8 cellular contexts compared by ENCODE assay signal in the genomic region with DNA sequence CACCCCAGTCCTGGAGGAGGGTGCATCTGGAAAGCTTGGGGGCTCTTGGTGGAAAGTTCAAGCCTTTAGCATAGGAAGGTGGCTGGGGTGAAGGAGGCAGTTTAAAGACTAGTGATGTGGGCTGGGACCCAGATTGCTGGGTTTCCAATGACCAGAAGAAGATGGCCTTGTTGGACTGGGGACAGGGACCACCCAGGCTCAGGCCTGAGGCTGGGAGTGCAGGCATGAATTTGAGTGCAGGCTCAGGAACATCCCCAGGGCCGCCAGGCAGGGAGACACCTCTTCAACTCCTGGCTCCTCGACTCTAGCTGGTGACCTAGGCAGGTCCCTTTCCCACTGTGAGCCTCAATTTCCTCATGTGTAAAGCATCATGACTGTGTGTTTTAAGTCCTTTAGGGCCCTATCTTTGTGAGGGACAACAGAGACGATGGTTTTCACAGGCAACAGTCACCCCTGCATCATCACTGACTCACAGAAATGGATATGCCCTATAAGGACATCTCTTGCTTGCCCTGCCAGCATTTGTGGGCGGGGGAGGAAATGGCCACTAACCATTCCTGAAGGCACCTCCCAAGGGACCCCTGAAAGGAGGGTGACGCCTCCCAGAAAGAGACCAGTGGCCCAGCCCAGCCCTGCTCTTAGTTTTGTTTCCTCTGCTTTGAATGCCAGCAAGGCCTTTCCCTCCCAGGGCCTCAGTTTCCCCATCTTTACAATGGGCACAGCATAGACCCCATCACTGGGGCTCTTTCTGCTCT. TPM values are rescaled to one million over a fixed set of nuclear protein-coding genes. Genes with fewer than 3 reads are reported as not detected.
DNase-seq lines count a peak whose midpoint lies in the region; ATAC-seq and TF ChIP-seq lines count a peak whose summit lies in the region.

No MANE protein-coding gene starts in this region.

- H3K4me3 ChIP-seq in CD8-positive, alpha-beta T cell (ENCODE audit: low read depth, low read length): peak overlapping the region; percentile 18

- peak overlapping the region; percentile 71 for H3K4me3 Mint-ChIP-seq in CD8-positive, alpha-beta T cell
- H3K4me3 Mint-ChIP-seq in T-cell: peak overlapping the region; percentile 64 to 99 (median 71)
- H3K4me3 Mint-ChIP-seq in dendritic cell treated with granulocyte-macrophage colony-stimulating factor and Interleukin-4, amounts not matched to agents 40 ng/mL and 50 ng/mL, for 4 days: no peak overlapping the region
- no peak overlapping the region for H3K4me3 Mint-ChIP-seq in mesothelial cell of epicardium

- peak; percentile 65 for ATAC-seq in CD8-positive, alpha-beta T cell
- ATAC-seq in T-cell (replicated peaks in 1 of 4): peak; percentile 9 to 62 (median 25)
- peak; percentile 46 for ATAC-seq in omental fat pad (ENCODE audit: low FRiP score)
- ATAC-seq in HG02970 (IDR thresholded peaks at IDR 0.05; ENCODE audit: low FRiP score, unreplicated experiment): no peak
- ATAC-seq in left lobe of liver: no peak

- POLR2A ChIA-PET in CD8-positive, alpha-beta T cell (lab: Charles Lee): interaction anchor here (1.0 to 2.0 kb wide), 6 partner anchors 10 to 46 kb away, joined by 4 to 16 read pairs (median 4); a partner anchor contains a TSS
- POLR2A ChIA-PET in T-cell (lab: Charles Lee): no interaction called here

- H3K36me3 Mint-ChIP-seq in CD8-positive, alpha-beta T cell: peaks cover 71% of the 10 kb centered on the region
- H3K36me3 Mint-ChIP-seq in T-cell (peaks cover 40% of the 10 kb centered on the region), mesothelial cell of epicardium (no peaks in the 10 kb centered on the region)
- H3K36me3 Mint-ChIP-seq in dendritic cell treated with granulocyte-macrophage colony-stimulating factor and Interleukin-4, amounts not matched to agents 40 ng/mL and 50 ng/mL, for 4 days (ENCODE audit: low read depth): peaks cover 24% of the 10 kb centered on the region

- no peaks in the 10 kb centered on the region for H3K9me3 Mint-ChIP-seq in CD8-positive, alpha-beta T cell
- no peaks in the 10 kb centered on the region for H3K9me3 Mint-ChIP-seq in T-cell
- no peaks in the 10 kb centered on the region for H3K9me3 Mint-ChIP-seq in dendritic cell treated with granulocyte-macrophage colony-stimulating factor and Interleukin-4, amounts not matched to agents 40 ng/mL and 50 ng/mL, for 4 days
- no peaks in the 10 kb centered on the region for H3K9me3 Mint-ChIP-seq in mesothelial cell of epicardium

- peak in 2 of 7 experiments; percentile 65 to 69 for DNase-seq in CD8-positive, alpha-beta T cell
- DNase-seq in H4 (ENCODE audit: low spot score) (peak; percentile 62), T-cell (peak in 2 of 34 experiments; percentile 41 to 52), omental fat pad (ENCODE audit: low spot score) (no peak), mesothelial cell of epicardium (ENCODE audit: low spot score in 2 of 2, unreplicated experiment in 2 of 2) (no peak), left lobe of liver (ENCODE audit: low spot score) (no peak)

- intact Hi-C loops in CD8-positive, alpha-beta T cell (cut with DNase I, micrococcal nuclease): loop anchor here (1.0 kb wide), 1 partner anchor 11 kb away; a partner anchor contains a TSS
- intact Hi-C loops in dendritic cell treated with granulocyte-macrophage colony-stimulating factor and Interleukin-4, amounts not matched to agents 40 ng/mL and 50 ng/mL, for 4 days (cut with micrococcal nuclease): no loop called here

- peak overlapping the region; percentile 58 for H3K27ac ChIP-seq in CD8-positive, alpha-beta T cell (ENCODE audit: low read depth, low read length)

- no peaks in the 10 kb centered on the region for H3K27me3 ChIP-seq in CD8-positive, alpha-beta T cell (ENCODE audit: insufficient read depth, low read length)

- peak overlapping the region; percentile 96 for H3K27ac Mint-ChIP-seq in CD8-positive, alpha-beta T cell
- H3K27ac Mint-ChIP-seq in T-cell (peak overlapping the region; percentile 94 to 96), mesothelial cell of epicardium (no peak overlapping the region)
- H3K27ac Mint-ChIP-seq in dendritic cell treated with granulocyte-macrophage colony-stimulating factor and Interleukin-4, amounts not matched to agents 40 ng/mL and 50 ng/mL, for 4 days: peak overlapping the region; percentile 55

- peaks cover 8% of the 10 kb centered on the region for H3K36me3 ChIP-seq in CD8-positive, alpha-beta T cell (ENCODE audit: insufficient read depth, low read length)

- no peak for TF ChIP-seq CTCF in CD8-positive, alpha-beta T cell (IDR thresholded peaks at IDR 0.05)
- TF ChIP-seq CTCF in omental fat pad (IDR thresholded peaks at IDR 0.05) (no peak), mesothelial cell of epicardium (IDR thresholded peaks at IDR 0.05; ENCODE audit: unreplicated experiment) (no peak)

- CTCF ChIA-PET in CD8-positive, alpha-beta T cell (lab: Charles Lee): interaction anchor here (1.2 to 1.8 kb wide), 5 partner anchors 11 to 45 kb away, joined by 3 to 14 read pairs (median 6); a partner anchor contains a TSS
- CTCF ChIA-PET in T-cell (lab: Charles Lee): interaction anchor here (1.1 to 2.0 kb wide), 2 partner anchors 9 to 36 kb away, joined by 3 to 9 read pairs; no protein-coding TSS in a partner anchor

- no peaks in the 10 kb centered on the region for H3K27me3 Mint-ChIP-seq in CD8-positive, alpha-beta T cell (ENCODE audit: low read depth)
- H3K27me3 Mint-ChIP-seq in T-cell: no peaks in the 10 kb centered on the region
- H3K27me3 Mint-ChIP-seq in dendritic cell treated with granulocyte-macrophage colony-stimulating factor and Interleukin-4, amounts not matched to agents 40 ng/mL and 50 ng/mL, for 4 days: no peaks in the 10 kb centered on the region
- H3K27me3 Mint-ChIP-seq in mesothelial cell of epicardium (ENCODE audit: low read depth): peaks cover 16% of the 10 kb centered on the region

- no peaks in the 10 kb centered on the region for H3K9me3 ChIP-seq in CD8-positive, alpha-beta T cell (ENCODE audit: low read length)

- peaks cover 90% of the 10 kb centered on the region for H3K4me1 ChIP-seq in CD8-positive, alpha-beta T cell (ENCODE audit: insufficient read depth, low read length)

- H3K4me1 Mint-ChIP-seq in CD8-positive, alpha-beta T cell (ENCODE audit: low read depth): peaks cover 96% of the 10 kb centered on the region
- H3K4me1 Mint-ChIP-seq in T-cell (peaks cover 94 to 95% (median 94%) of the 10 kb centered on the region in 3 donors), mesothelial cell of epicardium (peaks cover 2% of the 10 kb centered on the region)
- peaks cover 41% of the 10 kb centered on the region for H3K4me1 Mint-ChIP-seq in dendritic cell treated with granulocyte-macrophage colony-stimulating factor and Interleukin-4, amounts not matched to agents 40 ng/mL and 50 ng/mL, for 4 days (ENCODE audit: low read depth)

RNA-seq across cellular contexts. Expression of a gene that starts 11.1 kb away (rescaled TPM):
- total RNA-seq in CD8-positive, alpha-beta T cell: 100 to 1,000 TPM; 670 to 690 TPM
- 6.6 and 8.4 TPM in 2 replicates for total RNA-seq in H4 (2014; rRNA removed; shearing (Covaris generic))
- total RNA-seq in T-cell (100 to 1,000 TPM; 390 to 711 (median 496) TPM), omental fat pad (100 to 1,000 TPM in 1 of 4 donors, 10 to 100 TPM in 3; 20.6 to 189 (median 43.2) TPM), mesothelial cell of epicardium (1.7 to 3.7 TPM (median 1.8 TPM) in 3 replicates), left lobe of liver (6.4 TPM)

RNA-seq across cellular contexts. Expression of a gene that starts 38.7 kb away (rescaled TPM):
- under 1 TPM in 1 of 2 experiments, not detected in 1; 0.19 TPM for total RNA-seq in CD8-positive, alpha-beta T cell
- not detected in 2 replicates for total RNA-seq in H4 (2014; rRNA removed; shearing (Covaris generic))
- under 1 TPM in 3 of 5 donors, not detected in 2; 0.18 to 0.25 (median 0.19) TPM for total RNA-seq in T-cell
- 10 to 100 TPM in 1 of 4 donors, 1 to 10 TPM in 2, under 1 TPM in 1; 0.84 to 61.5 (median 5.9) TPM for total RNA-seq in omental fat pad
- total RNA-seq in mesothelial cell of epicardium: 0.13 TPM in 1 of 3 replicates, not detected in the others
- total RNA-seq in left lobe of liver: 3.8 TPM

Comparison
In these comparisons a context has a peak if more than half of its experiments do, and no peak if none do; other contexts are left out.
1. ATAC-seq: peak in CD8-positive, alpha-beta T cell (single experiment), T-cell (4 of 4) and omental fat pad (single experiment); none in HG02970 (single experiment) and left lobe of liver (single experiment).
2. H3K4me3 Mint-ChIP-seq: peak in CD8-positive, alpha-beta T cell (single experiment) and T-cell (3 of 3); none in dendritic cell treated with granulocyte-macrophage colony-stimulating factor and Interleukin-4, amounts not matched to agents 40 ng/mL and 50 ng/mL, for 4 days (single experiment) and mesothelial cell of epicardium (single experiment).